In genomic region chr16:66517586-66518263, GRCh38 we compare ENCODE assay signal across 1 cellular context.
TF ChIP-seq lines count a peak whose summit lies in the region.

No MANE protein-coding gene starts in this region.

TF ChIP-seq in GM23338, 12 proteins besides CTCF, POLR2A, EP300 and RAD21 (continued from another document):
- TF ChIP-seq, protein P1, sequence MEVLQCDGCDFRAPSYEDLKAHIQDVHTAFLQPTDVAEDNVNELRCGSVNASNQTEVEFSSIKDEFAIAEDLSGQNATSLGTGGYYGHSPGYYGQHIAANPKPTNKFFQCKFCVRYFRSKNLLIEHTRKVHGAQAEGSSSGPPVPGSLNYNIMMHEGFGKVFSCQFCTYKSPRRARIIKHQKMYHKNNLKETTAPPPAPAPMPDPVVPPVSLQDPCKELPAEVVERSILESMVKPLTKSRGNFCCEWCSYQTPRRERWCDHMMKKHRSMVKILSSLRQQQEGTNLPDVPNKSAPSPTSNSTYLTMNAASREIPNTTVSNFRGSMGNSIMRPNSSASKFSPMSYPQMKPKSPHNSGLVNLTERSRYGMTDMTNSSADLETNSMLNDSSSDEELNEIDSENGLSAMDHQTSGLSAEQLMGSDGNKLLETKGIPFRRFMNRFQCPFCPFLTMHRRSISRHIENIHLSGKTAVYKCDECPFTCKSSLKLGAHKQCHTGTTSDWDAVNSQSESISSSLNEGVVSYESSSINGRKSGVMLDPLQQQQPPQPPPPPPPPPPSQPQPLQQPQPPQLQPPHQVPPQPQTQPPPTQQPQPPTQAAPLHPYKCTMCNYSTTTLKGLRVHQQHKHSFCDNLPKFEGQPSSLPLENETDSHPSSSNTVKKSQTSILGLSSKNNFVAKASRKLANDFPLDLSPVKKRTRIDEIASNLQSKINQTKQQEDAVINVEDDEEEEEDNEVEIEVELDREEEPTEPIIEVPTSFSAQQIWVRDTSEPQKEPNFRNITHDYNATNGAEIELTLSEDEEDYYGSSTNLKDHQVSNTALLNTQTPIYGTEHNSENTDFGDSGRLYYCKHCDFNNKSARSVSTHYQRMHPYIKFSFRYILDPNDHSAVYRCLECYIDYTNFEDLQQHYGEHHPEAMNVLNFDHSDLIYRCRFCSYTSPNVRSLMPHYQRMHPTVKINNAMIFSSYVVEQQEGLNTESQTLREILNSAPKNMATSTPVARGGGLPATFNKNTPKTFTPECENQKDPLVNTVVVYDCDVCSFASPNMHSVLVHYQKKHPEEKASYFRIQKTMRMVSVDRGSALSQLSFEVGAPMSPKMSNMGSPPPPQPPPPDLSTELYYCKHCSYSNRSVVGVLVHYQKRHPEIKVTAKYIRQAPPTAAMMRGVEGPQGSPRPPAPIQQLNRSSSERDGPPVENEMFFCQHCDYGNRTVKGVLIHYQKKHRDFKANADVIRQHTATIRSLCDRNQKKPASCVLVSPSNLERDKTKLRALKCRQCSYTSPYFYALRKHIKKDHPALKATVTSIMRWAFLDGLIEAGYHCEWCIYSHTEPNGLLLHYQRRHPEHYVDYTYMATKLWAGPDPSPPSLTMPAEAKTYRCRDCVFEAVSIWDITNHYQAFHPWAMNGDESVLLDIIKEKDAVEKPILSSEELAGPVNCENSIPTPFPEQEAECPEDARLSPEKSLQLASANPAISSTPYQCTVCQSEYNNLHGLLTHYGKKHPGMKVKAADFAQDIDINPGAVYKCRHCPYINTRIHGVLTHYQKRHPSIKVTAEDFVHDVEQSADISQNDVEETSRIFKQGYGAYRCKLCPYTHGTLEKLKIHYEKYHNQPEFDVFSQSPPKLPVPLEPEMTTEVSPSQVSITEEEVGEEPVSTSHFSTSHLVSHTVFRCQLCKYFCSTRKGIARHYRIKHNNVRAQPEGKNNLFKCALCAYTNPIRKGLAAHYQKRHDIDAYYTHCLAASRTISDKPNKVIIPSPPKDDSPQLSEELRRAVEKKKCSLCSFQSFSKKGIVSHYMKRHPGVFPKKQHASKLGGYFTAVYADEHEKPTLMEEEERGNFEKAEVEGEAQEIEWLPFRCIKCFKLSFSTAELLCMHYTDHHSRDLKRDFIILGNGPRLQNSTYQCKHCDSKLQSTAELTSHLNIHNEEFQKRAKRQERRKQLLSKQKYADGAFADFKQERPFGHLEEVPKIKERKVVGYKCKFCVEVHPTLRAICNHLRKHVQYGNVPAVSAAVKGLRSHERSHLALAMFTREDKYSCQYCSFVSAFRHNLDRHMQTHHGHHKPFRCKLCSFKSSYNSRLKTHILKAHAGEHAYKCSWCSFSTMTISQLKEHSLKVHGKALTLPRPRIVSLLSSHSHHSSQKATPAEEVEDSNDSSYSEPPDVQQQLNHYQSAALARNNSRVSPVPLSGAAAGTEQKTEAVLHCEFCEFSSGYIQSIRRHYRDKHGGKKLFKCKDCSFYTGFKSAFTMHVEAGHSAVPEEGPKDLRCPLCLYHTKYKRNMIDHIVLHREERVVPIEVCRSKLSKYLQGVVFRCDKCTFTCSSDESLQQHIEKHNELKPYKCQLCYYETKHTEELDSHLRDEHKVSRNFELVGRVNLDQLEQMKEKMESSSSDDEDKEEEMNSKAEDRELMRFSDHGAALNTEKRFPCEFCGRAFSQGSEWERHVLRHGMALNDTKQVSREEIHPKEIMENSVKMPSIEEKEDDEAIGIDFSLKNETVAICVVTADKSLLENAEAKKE (CRISPR knock-in tag; IDR thresholded peaks at IDR 0.05), result no peak
